ENCODE assay signal across 10 cellular contexts in genomic region chr10:124650263-124650662, GRCh38.
DNase-seq lines count a peak whose midpoint lies in the region; TF ChIP-seq lines count a peak whose summit lies in the region.
"Had no signal": no experiment of that assay in that cellular context is flagged by ENCODE, and none has a peak within 500 bp of the region (broad histone marks: within the 10 kb centered on the region; RNA-seq: fewer than 3 reads in every experiment).

No MANE protein-coding gene starts in this region.

- peaks cover 20% of the 10 kb centered on the region for H4K20me1 ChIP-seq in Karpas-422 (ENCODE audit: insufficient read depth, low read depth, low read length)

- peak overlapping the region; percentile 16 for H3K27ac ChIP-seq in A673 (ENCODE audit: low read depth, low read length, poor library complexity, severe bottlenecking)
- peak overlapping the region; percentile 91 for H3K27ac ChIP-seq in HL-60 (replicated peaks)
- H3K27ac ChIP-seq in caudate nucleus (ENCODE audit: low read depth, low read length), result peak overlapping the region; percentile 88
- H3K27ac ChIP-seq in Karpas-422 (ENCODE audit: low read length), result no peak overlapping the region
- H3K27ac ChIP-seq: hepatocyte had no signal

- intact Hi-C loops in A673 (cut with micrococcal nuclease; ENCODE audit: unreplicated experiment), result no loop called here

- BruUV-seq in A673 (replicated peaks; lab: Mats Ljungman, UMichigan), result no TSS peak

- H3K36me3 ChIP-seq in A673 (ENCODE audit: insufficient read depth, low read length, poor library complexity, severe bottlenecking) (no peaks in the 10 kb centered on the region), Karpas-422 (ENCODE audit: insufficient read depth, low read length) (0 out of 2 replicates have a peak, but pooled peaks cover under 1% of the 10 kb centered on the region)

- H3K4me1 ChIP-seq in A673 (ENCODE audit: insufficient read depth, low read length, poor library complexity, severe bottlenecking) (peaks cover 17% of the 10 kb centered on the region), Karpas-422 (ENCODE audit: low read length) (peaks cover 23% of the 10 kb centered on the region)

- H3K4me1 Mint-ChIP-seq in nephron, result peaks cover 55% of the 10 kb centered on the region

- H3K4me2 ChIP-seq in Karpas-422 (ENCODE audit: low read depth, low read length, poor library complexity, severe bottlenecking), result no peak overlapping the region
- H3K4me2 ChIP-seq: hepatocyte had no signal

- DNase-seq in A673 (ENCODE audit: low spot score) (no peak), HL-60 (ENCODE audit: low read depth in 1 of 2, low spot score in 1 of 2) (no peak), caudate nucleus (lab: John Stamatoyannopoulos, UW) (no peak), OCI-M2 (lab: John Stamatoyannopoulos, UW; ENCODE audit: unreplicated experiment) (no peak), Karpas-422 (no peak), EL (no peak), cerebellum (ENCODE audit: low spot score) (no peak)
- DNase-seq: KBM-7 had no signal

- TF ChIP-seq CTCF in A673 (conservative IDR thresholded peaks at IDR 0.05; ENCODE audit: low read depth, low read length) (no peak), HL-60 (IDR thresholded peaks at IDR 0.05; ENCODE audit: insufficient read depth, low read length) (no peak), nephron (IDR thresholded peaks at IDR 0.05; ENCODE audit: unreplicated experiment in 3 of 3) (no peak)

- H3K4me3 ChIP-seq in A673 (ENCODE audit: low read depth, low read length, poor library complexity, severe bottlenecking) (no peak overlapping the region), HL-60 (replicated peaks; ENCODE audit: insufficient read depth, low read length) (no peak overlapping the region), Karpas-422 (ENCODE audit: low read length) (no peak overlapping the region)
- H3K4me3 ChIP-seq: hepatocyte had no signal

- CTCF ChIA-PET in A673 (lab: Charles Lee), result no interaction called here

- no peaks in the 10 kb centered on the region for H3K9me3 ChIP-seq in A673 (ENCODE audit: low read depth, low read length, poor library complexity, severe bottlenecking)
- H3K9me3 ChIP-seq in Karpas-422 (ENCODE audit: low read length), result no peaks in the 10 kb centered on the region

- H3K9ac ChIP-seq in Karpas-422 (ENCODE audit: low read length), result no peak overlapping the region

- POLR2A ChIA-PET in A673 (lab: Charles Lee; ENCODE audit: low non-redundant PET), result no interaction called here

- no peak overlapping the region for H2AFZ ChIP-seq in Karpas-422 (ENCODE audit: low read length)
- H2AFZ ChIP-seq: hepatocyte had no signal

- peaks cover 100% of the 10 kb centered on the region for H3K79me2 ChIP-seq in Karpas-422 (ENCODE audit: low read length)

- H3K27me3 ChIP-seq in A673 (replicated peaks; ENCODE audit: insufficient read depth, low read depth, low read length, poor library complexity) (no peaks in the 10 kb centered on the region), HL-60 (ENCODE audit: insufficient read depth, poor library complexity, severe bottlenecking) (no peaks in the 10 kb centered on the region), Karpas-422 (ENCODE audit: low read length) (no peaks in the 10 kb centered on the region)
- H3K27me3 ChIP-seq: hepatocyte had no signal

- H3K27ac Mint-ChIP-seq in nephron, result peak overlapping the region in 2 of 3 experiments; percentile 62 to 96

- H3K9me2 ChIP-seq in Karpas-422 (replicated peaks; ENCODE audit: insufficient read depth, low read length), result no peaks in the 10 kb centered on the region

- H3K27me3 Mint-ChIP-seq in nephron (ENCODE audit: low read depth), result no peaks in the 10 kb centered on the region

- no peaks in the 10 kb centered on the region for H3K36me3 Mint-ChIP-seq in nephron (ENCODE audit: low read depth)

- H3K4me3 Mint-ChIP-seq in nephron, result no peak overlapping the region

- H3K9me3 Mint-ChIP-seq in nephron, result no peaks in the 10 kb centered on the region
